In genomic region chr6:129865013-129865412, GRCh38 we compare ENCODE assay signal across 27 cellular contexts. TPM values are rescaled to one million over a fixed set of nuclear protein-coding genes. Genes with fewer than 3 reads are reported as not detected.
"Had no signal": no experiment of that assay in that cellular context is flagged by ENCODE, and none has a peak within 500 bp of the region (broad histone marks: within the 10 kb centered on the region; RNA-seq: fewer than 3 reads in every experiment).

No MANE protein-coding gene starts in this region.

- FAIRE-seq: astrocyte, endothelial cell of umbilical vein, frontal cortex had no signal

- H3K27ac ChIP-seq: adrenal gland, esophagus muscularis mucosa, neutrophil, ovary, prostate gland, tibial artery had no signal

- DNase-seq: activated CD4-positive, alpha-beta T cell treated with anti-CD3 and anti-CD28 coated beads for 4 hours; activated CD4-positive, alpha-beta T cell treated with anti-CD3 and anti-CD28 coated beads, Interleukin-2, amount 50 U/mL, for 48 hours; activated CD4-positive, CD25-positive, alpha-beta regulatory T cell; activated CD8-positive, alpha-beta memory T cell treated with anti-CD3 and anti-CD28 coated beads, Interleukin-2, amount 50 U/mL, for 48 hours; activated naive CD4-positive, alpha-beta T cell; activated T-cell treated with anti-CD3 and anti-CD28 coated beads, Interleukin-2, amount 50 U/mL, for 4 hours; adrenal gland; central memory CD4-positive, alpha-beta T cell; dermis blood vessel endothelial cell; effector memory CD4-positive, alpha-beta T cell; glutamatergic neuron; hippocampal formation; ovary; stimulated activated CD4-positive, alpha-beta T cell treated with anti-CD3 and anti-CD28 coated beads, Interleukin-4, amount 100 ng/mL, for 24 hours; stimulated activated naive CD8-positive, alpha-beta T cell treated with anti-CD3 and anti-CD28 coated beads, Interleukin-15, Interleukin-2, amounts not matched to agents 100 U/mL and 50 U/mL, for 24 hours; T-helper 9 cell; tibial artery had no signal

- H3K36me3 ChIP-seq: adrenal gland, esophagus muscularis mucosa, neutrophil, ovary, prostate gland, tibial artery had no signal

- H3K9me3 ChIP-seq: adrenal gland, esophagus muscularis mucosa, neutrophil, ovary, prostate gland, tibial artery had no signal

- H3K4me3 ChIP-seq: adrenal gland, esophagus muscularis mucosa, ovary, prostate gland, tibial artery had no signal

- H3K27me3 ChIP-seq: esophagus muscularis mucosa, neutrophil, ovary, tibial artery had no signal

- ATAC-seq: activated T-cell treated with anti-CD3 and anti-CD28 coated beads, Interleukin-2, amount 50 U/mL, for 4 hours; stimulated activated naive CD8-positive, alpha-beta T cell treated with anti-CD3 and anti-CD28 coated beads, Interleukin-15, Interleukin-2, amounts not matched to agents 100 U/mL and 50 U/mL, for 24 hours had no signal

- H3K4me1 ChIP-seq: prostate gland had no signal

RNA-seq across cellular contexts. Expression of gene TMEM244, which starts 3.9 kb away (rescaled TPM):
- total RNA-seq: activated T-cell treated with anti-CD3 and anti-CD28 coated beads, Interleukin-2, amount 50 U/mL, for 4 hours; activated T-helper 2 cell treated with anti-CD3 and anti-CD28 coated beads, Interferon-gamma antibody, Interleukin-2, Interleukin-4, amounts not matched to agents 10 μg/mL and 5 μg/mL and 100 μg/mL, durations not matched to agents 14 hours and 24 hours and 36 hours; adrenal gland; astrocyte; dermis blood vessel endothelial cell; endothelial cell of umbilical vein; esophagus muscularis mucosa; lower leg skin; ovary; prostate gland; subcutaneous adipose tissue; ureter had no signal
- polyA plus RNA-seq: adrenal gland, endothelial cell of umbilical vein, ovary had no signal
